Comparison of ENCODE assay signal across 8 cellular contexts in the genomic region with DNA sequence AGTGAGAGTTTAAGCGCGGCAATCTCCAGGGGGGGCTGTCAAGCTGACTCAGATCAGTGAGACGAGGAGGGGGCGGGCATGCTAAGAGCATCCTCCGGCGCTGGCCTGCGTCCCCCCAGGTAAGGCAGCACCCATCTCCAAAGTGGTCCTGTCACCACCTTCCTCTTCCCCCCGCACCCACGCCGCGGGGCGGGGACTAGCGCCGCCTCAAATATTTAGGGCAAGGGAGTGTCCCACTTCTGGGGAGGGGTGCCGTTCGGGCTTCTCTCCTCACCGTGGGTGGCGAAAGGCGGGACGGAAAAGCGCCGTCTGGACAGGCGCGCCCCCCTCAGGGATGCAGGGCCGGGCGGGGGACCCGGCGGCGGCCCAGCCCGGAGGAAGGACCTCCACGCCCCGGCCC. TPM values are rescaled to one million over a fixed set of nuclear protein-coding genes. Genes with fewer than 3 reads are reported as not detected.
DNase-seq lines count a peak whose midpoint lies in the region; TF ChIP-seq lines count a peak whose summit lies in the region.

No MANE protein-coding gene starts in this region.

- peak overlapping the region; percentile 82 for H3K4me2 ChIP-seq in MM.1S (ENCODE audit: low read depth, low read length)

- H3K27ac ChIP-seq in MM.1S (ENCODE audit: low read length) (no peak overlapping the region), colonic mucosa (no peak overlapping the region), prostate gland (no peak overlapping the region)

- no peaks in the 10 kb centered on the region for H3K27me3 ChIP-seq in MM.1S (replicated peaks; ENCODE audit: insufficient read depth, low read length)
- H3K27me3 ChIP-seq in colonic mucosa, result peaks cover 20% of the 10 kb centered on the region
- H3K27me3 ChIP-seq in prostate gland (replicated peaks; ENCODE audit: insufficient read depth), result peaks cover 11% of the 10 kb centered on the region

- H3K9me2 ChIP-seq in MM.1S (replicated peaks; ENCODE audit: insufficient read depth, low read length), result no peaks in the 10 kb centered on the region

- intact Hi-C loops in colonic mucosa (cut with DNase I), result no loop called here
- intact Hi-C loops in prostate gland (cut with DNase I), result loop anchor here (10.0 kb wide), 3 partner anchors 159 to 281 kb away; no protein-coding TSS in a partner anchor

- H3K4me3 ChIP-seq in MM.1S (ENCODE audit: low read length) (peak overlapping the region; percentile 62), colonic mucosa (peak overlapping the region; percentile 27), prostate gland (peak overlapping the region; percentile 42 to 45)

- H3K9me3 ChIP-seq in MM.1S (replicated peaks; ENCODE audit: insufficient read depth, low read length) (no peaks in the 10 kb centered on the region), colonic mucosa (no peaks in the 10 kb centered on the region), prostate gland (no peaks in the 10 kb centered on the region)

- H3K9ac ChIP-seq in MM.1S (ENCODE audit: low read length), result peak overlapping the region; percentile 56; the same call in 1 of the 2 replicates
- H3K9ac ChIP-seq in colonic mucosa (ENCODE audit: low read depth in 2 of 2, low read length in 2 of 2), result peak overlapping the region in 1 of 2 donors; percentile 57

- peak overlapping the region; percentile 79 for H2AFZ ChIP-seq in MM.1S (ENCODE audit: low read length)

- no peak for TF ChIP-seq POLR2A in prostate gland (IDR thresholded peaks at IDR 0.05)

- TF ChIP-seq CTCF in MM.1S (IDR thresholded peaks at IDR 0.05; ENCODE audit: low read length) (no peak), colonic mucosa (IDR thresholded peaks at IDR 0.05) (no peak), prostate gland (IDR thresholded peaks at IDR 0.05) (no peak)

- peaks cover 30% of the 10 kb centered on the region for H3K4me1 ChIP-seq in MM.1S (ENCODE audit: low read length)
- no peaks in the 10 kb centered on the region for H3K4me1 ChIP-seq in colonic mucosa
- no peaks in the 10 kb centered on the region for H3K4me1 ChIP-seq in prostate gland (replicated peaks)

- peak in 4 of 6 experiments; percentile 26 to 57 (median 46) for DNase-seq in stimulated activated naive CD4-positive, alpha-beta T cell (lab: John Stamatoyannopoulos, UW)
- DNase-seq in stimulated activated naive CD4-positive, alpha-beta T cell treated with Interleukin-2 at 50 U/mL for 16 hours (lab: John Stamatoyannopoulos, UW), result no peak
- DNase-seq in MM.1S (no peak), colonic mucosa (no peak), prostate gland (ENCODE audit: low spot score) (no peak), NCI-H774 (lab: John Stamatoyannopoulos, UW) (no peak), NCI-H187 treated with DMSO at 0.1 percent for 48 hours (lab: John Stamatoyannopoulos, UW) (no peak), NCI-H1092 (lab: John Stamatoyannopoulos, UW) (no peak)

- H3K79me2 ChIP-seq in MM.1S (ENCODE audit: low read length), result peaks cover 44% of the 10 kb centered on the region

- no peaks in the 10 kb centered on the region for H3K36me3 ChIP-seq in MM.1S (replicated peaks; ENCODE audit: insufficient read depth, low read length)
- H3K36me3 ChIP-seq in colonic mucosa, result no peaks in the 10 kb centered on the region
- H3K36me3 ChIP-seq in prostate gland, result no peaks in the 10 kb centered on the region

- WGBS in prostate gland, result 4% methylated on average over 30 of the region's 32 CpGs

- H4K20me1 ChIP-seq in MM.1S (ENCODE audit: insufficient read depth, low read length), result no peaks in the 10 kb centered on the region

- H3F3A ChIP-seq in MM.1S (ENCODE audit: insufficient read depth, low read length), result peaks cover 9% of the 10 kb centered on the region; the same call in 1 of the 2 replicates

RNA-seq across cellular contexts. Expression of gene TOX2, which starts 0.4 kb away (rescaled TPM):
- 1 to 10 TPM; 4.0 to 6.1 TPM for total RNA-seq in colonic mucosa
- total RNA-seq in prostate gland, result 10 to 100 TPM in 1 of 2 donors, 1 to 10 TPM in 1; 8.8 to 52.8 TPM

Comparison
In these comparisons a context has a peak if more than half of its experiments do, and no peak if none do; other contexts are left out.
1. DNase-seq: peak in stimulated activated naive CD4-positive, alpha-beta T cell (4 of 6); none in stimulated activated naive CD4-positive, alpha-beta T cell treated with Interleukin-2 at 50 U/mL for 16 hours (single experiment), MM.1S (single experiment), colonic mucosa (single experiment), prostate gland (single experiment), NCI-H774 (single experiment), NCI-H187 treated with DMSO at 0.1 percent for 48 hours (single experiment) and NCI-H1092 (single experiment).
2. Peak in every context shown above with its lines, with median percentiles within 50 percentile points of each other: H3K4me3 ChIP-seq.